ENCODE assay signal across 13 cellular contexts in genomic region chr11:121337078-121337477, GRCh38. TPM values are rescaled to one million over a fixed set of nuclear protein-coding genes. Genes with fewer than 3 reads are reported as not detected.
DNase-seq lines count a peak whose midpoint lies in the region; ATAC-seq and TF ChIP-seq lines count a peak whose summit lies in the region.
"Had no signal": no experiment of that assay in that cellular context is flagged by ENCODE, and none has a peak within 500 bp of the region (broad histone marks: within the 10 kb centered on the region; RNA-seq: fewer than 3 reads in every experiment).

No MANE protein-coding gene starts in this region.

- intact Hi-C loops in mammary epithelial cell (cut with micrococcal nuclease) = loop anchor here (5.0 kb wide), 1 partner anchor 90 kb away; no protein-coding TSS in a partner anchor

- in situ Hi-C loops in HAP-1 (cut with MboI; ENCODE audit: low sequenced_read_pairs) = no loop called here
- in situ Hi-C loops in GM13976 (cut with MboI; ENCODE audit: low sequenced_read_pairs, unreplicated experiment) = no loop called here
- in situ Hi-C loops in mammary epithelial cell (cut with MboI; ENCODE audit: low sequenced_read_pairs in 2 of 2) = no loop called here

- no peak overlapping the region for H3K9ac ChIP-seq in BLaER1 treated with 17β-estradiol and CSF1 and Interleukin-3, amounts not matched to agents 10 nM and 100 nM
- H3K9ac ChIP-seq in mammary epithelial cell (ENCODE audit: insufficient read depth, low read length) = no peak overlapping the region

- peaks cover 0 to 9% (median 0%) of the 10 kb centered on the region in 11 experiments; a peak in 3 of 22 replicates for H3K9me3 ChIP-seq in BLaER1 treated with 17β-estradiol and CSF1 and Interleukin-3, amounts not matched to agents 10 nM and 100 nM (replicated peaks in 1 of 11)
- H3K9me3 ChIP-seq in HAP-1 (no peaks in the 10 kb centered on the region), mammary epithelial cell (replicated peaks; ENCODE audit: insufficient read depth, low read length) (no peaks in the 10 kb centered on the region)
- H3K9me3 ChIP-seq: colonic mucosa, esophagus squamous epithelium, stomach had no signal

- no peaks in the 10 kb centered on the region for H3K36me3 ChIP-seq in BLaER1 treated with 17β-estradiol and CSF1 and Interleukin-3, amounts not matched to agents 10 nM and 100 nM
- H3K36me3 ChIP-seq in HAP-1 (replicated peaks) = no peaks in the 10 kb centered on the region
- no peaks in the 10 kb centered on the region for H3K36me3 ChIP-seq in mammary epithelial cell (ENCODE audit: insufficient read depth, low read length)
- H3K36me3 ChIP-seq: colonic mucosa, esophagus squamous epithelium, stomach had no signal

- no peaks in the 10 kb centered on the region for H3K27me3 ChIP-seq in BLaER1 treated with 17β-estradiol and CSF1 and Interleukin-3, amounts not matched to agents 10 nM and 100 nM
- peaks cover 9% of the 10 kb centered on the region for H3K27me3 ChIP-seq in HAP-1 (ENCODE audit: low read depth)
- no peaks in the 10 kb centered on the region for H3K27me3 ChIP-seq in mammary epithelial cell (ENCODE audit: insufficient read depth, low read length)
- H3K27me3 ChIP-seq: colonic mucosa had no signal

- no peaks in the 10 kb centered on the region for H3K79me2 ChIP-seq in mammary epithelial cell (ENCODE audit: insufficient read depth, low read length)

- H2AFZ ChIP-seq in mammary epithelial cell (ENCODE audit: low read depth, low read length) = no peak overlapping the region

- 95% methylated on average over 2 of the region's 2 CpGs for WGBS in mammary epithelial cell (ENCODE audit: low coverage, missing lambda C conversion rate)

- TF ChIP-seq CTCF in GM13976 (IDR thresholded peaks at IDR 0.05; ENCODE audit: borderline replicate concordance, control extremely low read depth, extremely low read depth, insufficient read depth, missing control alignments) = no peak
- TF ChIP-seq CTCF in mammary epithelial cell (conservative IDR thresholded peaks at IDR 0.05 in 1 of 2, IDR thresholded peaks at IDR 0.05 in 1 of 2; ENCODE audit: extremely low read depth in 1 of 2, insufficient read depth in 1 of 2, low read depth in 1 of 2, low read length in 2 of 2) = no peak

- dilution Hi-C loops in mammary epithelial cell (cut with HindIII; ENCODE audit: low sequenced_read_pairs) = no loop called here

- CTCF ChIA-PET in mammary epithelial cell (lab: Charles Lee; ENCODE audit: low non-redundant PET) = no interaction called here

- H4K20me1 ChIP-seq in BLaER1 treated with 17β-estradiol and CSF1 and Interleukin-3, amounts not matched to agents 10 nM and 100 nM = no peaks in the 10 kb centered on the region
- no peaks in the 10 kb centered on the region for H4K20me1 ChIP-seq in mammary epithelial cell (ENCODE audit: insufficient read depth, low read length)

- DNase-seq in mucosa of gallbladder (ENCODE audit: low spot score) (no peak), HAP-1 (ENCODE audit: low spot score in 2 of 2) (no peak), GM13976 (ENCODE audit: low spot score) (no peak), mammary epithelial cell (no peak)
- DNase-seq: colonic mucosa; DND-41; esophagus squamous epithelium; stimulated activated CD4-positive, alpha-beta T cell treated with anti-CD3 and anti-CD28 coated beads, Interleukin-4, amount 100 ng/mL, for 24 hours; stomach had no signal

- H3K4me3 ChIP-seq in BLaER1 treated with 17β-estradiol and CSF1 and Interleukin-3, amounts not matched to agents 10 nM and 100 nM = no peak overlapping the region
- H3K4me3 ChIP-seq in HAP-1 (no peak overlapping the region), mammary epithelial cell (replicated peaks in 1 of 3; ENCODE audit: insufficient read depth in 1 of 3, low read depth in 2 of 3, low read length in 3 of 3) (no peak overlapping the region)
- H3K4me3 ChIP-seq: colonic mucosa, esophagus squamous epithelium, stomach had no signal

- peak overlapping the region in 8 of 11 experiments; percentile 1 to 53 (median 40); a peak in 11 of 22 replicates for H3K4me2 ChIP-seq in BLaER1 treated with 17β-estradiol and CSF1 and Interleukin-3, amounts not matched to agents 10 nM and 100 nM
- no peak overlapping the region for H3K4me2 ChIP-seq in mammary epithelial cell (ENCODE audit: insufficient read depth, low read depth, low read length)

- H3K27ac ChIP-seq in BLaER1 treated with 17β-estradiol and CSF1 and Interleukin-3, amounts not matched to agents 10 nM and 100 nM = no peak overlapping the region
- H3K27ac ChIP-seq in mammary epithelial cell (ENCODE audit: insufficient read depth, low read depth, low read length) = no peak overlapping the region
- H3K27ac ChIP-seq: colonic mucosa had no signal

- H3K4me1 ChIP-seq in BLaER1 treated with 17β-estradiol and CSF1 and Interleukin-3, amounts not matched to agents 10 nM and 100 nM = peaks cover 15 to 39% (median 32%) of the 10 kb centered on the region in 10 experiments
- H3K4me1 ChIP-seq in HAP-1 (no peaks in the 10 kb centered on the region), mammary epithelial cell (ENCODE audit: insufficient read depth, low read length) (no peaks in the 10 kb centered on the region)
- H3K4me1 ChIP-seq: colonic mucosa, stomach had no signal

- peak; percentile 46 for ATAC-seq in GM18868 (IDR thresholded peaks at IDR 0.05; ENCODE audit: unreplicated experiment)
- peak; percentile 56 for ATAC-seq in HG02798 (IDR thresholded peaks at IDR 0.05; ENCODE audit: poor library complexity, unreplicated experiment)
- peak; percentile 38 for ATAC-seq in HG03571 (IDR thresholded peaks at IDR 0.05; ENCODE audit: unreplicated experiment)

- no TSS peak for BruUV-seq in mammary epithelial cell (replicated peaks; lab: Mats Ljungman, UMichigan)

RNA-seq across cellular contexts. Expression of gene SC5D, which starts 44.5 kb away (rescaled TPM):
- total RNA-seq in mucosa of gallbladder (75.8 TPM), mammary epithelial cell (10 to 100 TPM; 64.4 to 67.8 TPM)
- 74.0 TPM for polyA plus RNA-seq in mammary epithelial cell
- 209 TPM for polyA minus RNA-seq in mammary epithelial cell
